In the genomic region with DNA sequence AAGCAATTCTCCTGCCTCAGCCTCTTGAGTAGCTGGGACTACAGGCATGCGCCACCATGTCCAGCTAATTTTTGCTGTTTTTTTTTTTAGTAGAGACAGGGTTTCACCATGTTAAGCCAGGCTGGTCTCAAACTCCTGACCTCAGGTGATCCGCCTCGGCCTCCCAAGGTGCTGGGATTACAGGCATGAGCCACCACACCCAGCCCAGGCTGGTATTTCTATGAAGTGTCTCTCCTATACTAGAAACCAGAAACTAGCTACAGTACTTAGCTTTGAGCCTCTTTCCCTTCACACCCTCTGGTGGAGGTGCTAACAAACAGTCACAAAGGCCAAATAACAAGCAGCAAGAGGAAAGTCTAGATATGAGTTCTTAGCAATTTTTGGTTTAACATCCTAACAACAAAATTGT, we compare ENCODE assay signal across 1 cellular context.
TF ChIP-seq lines count a peak whose summit lies in the region.

No MANE protein-coding gene starts in this region.

TF ChIP-seq in GM12878, 131 proteins besides CTCF, POLR2A, EP300 and RAD21 (continued from another document):
- TF ChIP-seq, protein P1, sequence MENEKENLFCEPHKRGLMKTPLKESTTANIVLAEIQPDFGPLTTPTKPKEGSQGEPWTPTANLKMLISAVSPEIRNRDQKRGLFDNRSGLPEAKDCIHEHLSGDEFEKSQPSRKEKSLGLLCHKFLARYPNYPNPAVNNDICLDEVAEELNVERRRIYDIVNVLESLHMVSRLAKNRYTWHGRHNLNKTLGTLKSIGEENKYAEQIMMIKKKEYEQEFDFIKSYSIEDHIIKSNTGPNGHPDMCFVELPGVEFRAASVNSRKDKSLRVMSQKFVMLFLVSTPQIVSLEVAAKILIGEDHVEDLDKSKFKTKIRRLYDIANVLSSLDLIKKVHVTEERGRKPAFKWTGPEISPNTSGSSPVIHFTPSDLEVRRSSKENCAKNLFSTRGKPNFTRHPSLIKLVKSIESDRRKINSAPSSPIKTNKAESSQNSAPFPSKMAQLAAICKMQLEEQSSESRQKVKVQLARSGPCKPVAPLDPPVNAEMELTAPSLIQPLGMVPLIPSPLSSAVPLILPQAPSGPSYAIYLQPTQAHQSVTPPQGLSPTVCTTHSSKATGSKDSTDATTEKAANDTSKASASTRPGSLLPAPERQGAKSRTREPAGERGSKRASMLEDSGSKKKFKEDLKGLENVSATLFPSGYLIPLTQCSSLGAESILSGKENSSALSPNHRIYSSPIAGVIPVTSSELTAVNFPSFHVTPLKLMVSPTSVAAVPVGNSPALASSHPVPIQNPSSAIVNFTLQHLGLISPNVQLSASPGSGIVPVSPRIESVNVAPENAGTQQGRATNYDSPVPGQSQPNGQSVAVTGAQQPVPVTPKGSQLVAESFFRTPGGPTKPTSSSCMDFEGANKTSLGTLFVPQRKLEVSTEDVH (IDR thresholded peaks at IDR 0.05; ENCODE audit: low read depth, partially characterized antibody): peak; percentile 14
- peak; percentile 65 for TF ChIP-seq NBN (IDR thresholded peaks at IDR 0.05)
- TF ChIP-seq WRNIP1 (IDR thresholded peaks at IDR 0.05; ENCODE audit: borderline replicate concordance, low read depth, low read length): 0 out of 2 replicates have a peak, but pooled peaks have one; percentile 59
- peak; percentile 13; the same call in 1 of the 2 replicates for TF ChIP-seq ATF7 (IDR thresholded peaks at IDR 0.05; ENCODE audit: low read depth)
- peak; percentile 78; the same call in 1 of the 2 replicates for TF ChIP-seq SMC3 (IDR thresholded peaks at IDR 0.05; ENCODE audit: borderline replicate concordance, low read length)
- 0 out of 2 replicates have a peak, but pooled peaks have one; percentile 61 for TF ChIP-seq ZNF207 (IDR thresholded peaks at IDR 0.05; ENCODE audit: borderline replicate concordance)
- peak; percentile 52; the same call in 1 of the 2 replicates for TF ChIP-seq MLLT1 (IDR thresholded peaks at IDR 0.05)
- TF ChIP-seq RB1 (IDR thresholded peaks at IDR 0.05; ENCODE audit: borderline replicate concordance): peak; percentile 46; the same call in 1 of the 2 replicates
- TF ChIP-seq RELB (IDR thresholded peaks at IDR 0.05; ENCODE audit: low read depth): peak; percentile 46; the same call in 1 of the 2 replicates
- peak; percentile 49; the same call in 1 of the 2 replicates for TF ChIP-seq IRF4 (IDR thresholded peaks at IDR 0.05; ENCODE audit: low read depth, low read length)
- TF ChIP-seq HDGF (IDR thresholded peaks at IDR 0.05): peak; percentile 98
- TF ChIP-seq MXI1 (IDR thresholded peaks at IDR 0.05; ENCODE audit: low read depth, low read length): 0 out of 2 replicates have a peak, but pooled peaks have one; percentile 43
TF ChIP-seq in GM12878: peak in this region for 14; not testable (repeated sequence) for 117.
